Comparison of ENCODE assay signal across 8 cellular contexts in the genomic region with DNA sequence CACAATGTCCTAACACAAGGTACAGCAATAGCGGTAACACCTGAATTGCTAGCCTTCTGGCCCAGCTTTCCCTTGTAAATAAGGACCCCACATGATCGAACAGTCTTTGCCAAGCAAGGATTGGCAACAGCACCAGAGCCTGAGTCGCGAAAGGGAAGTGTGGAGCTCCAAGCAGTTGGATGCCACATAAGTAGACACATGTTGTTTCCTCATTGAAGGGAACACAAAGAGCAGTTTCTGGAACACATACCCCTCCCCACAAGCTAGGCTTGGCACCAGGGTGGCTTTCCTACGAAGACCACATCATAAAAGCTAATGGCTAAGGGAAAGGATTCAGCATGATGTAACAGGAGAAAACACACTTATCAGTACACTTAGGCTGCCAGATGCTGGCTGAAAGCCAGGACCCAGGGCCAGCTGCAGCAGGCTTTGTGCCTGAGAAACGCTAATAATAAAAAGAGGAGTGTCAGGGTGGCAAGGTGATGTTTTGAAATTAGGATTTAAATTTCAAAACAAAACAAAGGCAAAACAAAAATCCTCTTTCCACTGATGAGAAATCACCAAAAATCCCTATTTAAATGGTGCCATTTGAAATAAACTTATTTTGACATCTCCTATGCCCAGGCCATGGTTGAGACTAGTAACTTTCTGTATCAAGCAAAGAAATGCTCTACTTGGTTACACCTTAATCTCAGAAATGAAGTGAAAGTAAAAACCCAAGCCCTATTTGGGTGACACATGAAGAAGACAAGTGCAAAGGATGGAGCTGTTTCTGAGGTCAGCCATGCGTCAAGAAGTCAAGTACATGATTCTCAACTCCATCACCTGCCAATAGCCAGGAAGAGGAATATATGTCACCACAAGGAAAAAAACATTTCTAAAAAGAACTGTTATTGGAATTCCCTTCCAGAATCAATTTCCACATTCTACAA. TPM values are rescaled to one million over a fixed set of nuclear protein-coding genes. Genes with fewer than 3 reads are reported as not detected.
DNase-seq lines count a peak whose midpoint lies in the region; ATAC-seq and TF ChIP-seq lines count a peak whose summit lies in the region.

No MANE protein-coding gene starts in this region.

- TF ChIP-seq POLR2A in right lobe of liver (IDR thresholded peaks at IDR 0.05): no peak
- TF ChIP-seq POLR2A in tibial nerve (IDR thresholded peaks at IDR 0.05): no peak

- no peaks in the 10 kb centered on the region for H4K20me1 ChIP-seq in DOHH2 (ENCODE audit: control insufficient read depth, insufficient read depth, low read depth, low read length)

- H3K79me2 ChIP-seq in DOHH2 (ENCODE audit: control insufficient read depth, low read length): no peaks in the 10 kb centered on the region

- DNase-seq in HPDE6-E6E7 (ENCODE audit: extremely low spot score): peak; percentile 37
- DNase-seq in NCI-H82 (lab: John Stamatoyannopoulos, UW): peak; percentile 67
- peak in 45 of 61 donors; percentile 10 to 89 (median 48) for DNase-seq in caudate nucleus (lab: John Stamatoyannopoulos, UW)
- DNase-seq in right lobe of liver: peak; percentile 87 to 91 (median 91)
- peak; percentile 79 to 86 for DNase-seq in tibial nerve (ENCODE audit: low spot score in 2 of 2)
- no peak for DNase-seq in effector memory CD4-positive, alpha-beta T cell

- no peak for TF ChIP-seq CTCF in DOHH2 (IDR thresholded peaks at IDR 0.05; ENCODE audit: low read depth, low read length, poor library complexity, severe bottlenecking)
- TF ChIP-seq CTCF in right lobe of liver (IDR thresholded peaks at IDR 0.05): no peak
- no peak for TF ChIP-seq CTCF in tibial nerve (IDR thresholded peaks at IDR 0.05)

- H3K36me3 ChIP-seq in DOHH2 (ENCODE audit: control insufficient read depth, low read length) (peaks cover 51% of the 10 kb centered on the region), right lobe of liver (peaks cover 0 to 14% (median 3%) of the 10 kb centered on the region in 4 donors), tibial nerve (peaks cover 0 to 44% (median 0%) of the 10 kb centered on the region in 3 donors)
- peaks cover 21% of the 10 kb centered on the region for H3K36me3 ChIP-seq in effector memory CD4-positive, alpha-beta T cell (ENCODE audit: control insufficient read depth, insufficient read depth, low read length)

- H3K27ac ChIP-seq in DOHH2 (ENCODE audit: low read depth, low read length) (no peak overlapping the region), caudate nucleus (ENCODE audit: low read depth, low read length) (peak overlapping the region; percentile 85), right lobe of liver (peak overlapping the region in 2 of 3 donors; percentile 75 to 77), tibial nerve (peak overlapping the region; percentile 48 to 90 (median 76))
- no peak overlapping the region for H3K27ac ChIP-seq in effector memory CD4-positive, alpha-beta T cell (ENCODE audit: insufficient read depth, low read length, poor library complexity, severe bottlenecking)

- H3F3A ChIP-seq in DOHH2 (ENCODE audit: control insufficient read depth, insufficient read depth): peaks cover 8% of the 10 kb centered on the region; the same call in 1 of the 2 replicates

- 13% methylated on average over 7 of the region's 7 CpGs for WGBS in right lobe of liver (ENCODE audit: insufficient coverage, low coverage, low lambda C conversion rate, missing lambda C conversion rate)
- 25 to 31% methylated on average over 7 of the region's 7 CpGs for WGBS in tibial nerve, 2 donors

- peak; percentile 76 to 93 for TF ChIP-seq EP300 in tibial nerve (IDR thresholded peaks at IDR 0.05)

- peak; percentile 71 to 79 (median 74) for ATAC-seq in right lobe of liver
- no peak for ATAC-seq in GM18907 (IDR thresholded peaks at IDR 0.05; ENCODE audit: unreplicated experiment)

- H3K9me2 ChIP-seq in DOHH2 (replicated peaks; ENCODE audit: control insufficient read depth, low read length): no peaks in the 10 kb centered on the region

- H3K27me3 ChIP-seq in DOHH2 (ENCODE audit: control insufficient read depth, low read length) (no peaks in the 10 kb centered on the region), right lobe of liver (no peaks in the 10 kb centered on the region), tibial nerve (no peaks in the 10 kb centered on the region)
- no peaks in the 10 kb centered on the region for H3K27me3 ChIP-seq in effector memory CD4-positive, alpha-beta T cell (replicated peaks; ENCODE audit: control insufficient read depth, insufficient read depth, low read length, poor library complexity, severe bottlenecking)

- intact Hi-C loops in right lobe of liver (cut with DNase I): loop anchor here in 1 of 2 donors (10.0 kb wide), 1 partner anchor 174 kb away; the partner anchor contains the start of gene FAM131C

- peak overlapping the region; percentile 10; the same call in 1 of the 2 replicates for H3K4me2 ChIP-seq in DOHH2 (ENCODE audit: low read length)

- no peaks in the 10 kb centered on the region for H3K9me3 ChIP-seq in DOHH2 (ENCODE audit: control insufficient read depth, insufficient read depth, low read length)
- H3K9me3 ChIP-seq in right lobe of liver: no peaks in the 10 kb centered on the region
- no peaks in the 10 kb centered on the region for H3K9me3 ChIP-seq in tibial nerve
- H3K9me3 ChIP-seq in effector memory CD4-positive, alpha-beta T cell (ENCODE audit: control insufficient read depth, low read length): no peaks in the 10 kb centered on the region

- H3K4me1 ChIP-seq in DOHH2 (ENCODE audit: control insufficient read depth, low read length): peaks cover 18% of the 10 kb centered on the region
- H3K4me1 ChIP-seq in right lobe of liver: peaks cover 0 to 40% (median 12%) of the 10 kb centered on the region in 4 donors
- H3K4me1 ChIP-seq in tibial nerve: peaks cover 0 to 84% (median 42%) of the 10 kb centered on the region in 4 donors
- no peaks in the 10 kb centered on the region for H3K4me1 ChIP-seq in effector memory CD4-positive, alpha-beta T cell (ENCODE audit: control insufficient read depth, insufficient read depth, low read length, poor library complexity, severe bottlenecking)

- no peak overlapping the region for H3K4me3 ChIP-seq in DOHH2 (ENCODE audit: low read length)
- H3K4me3 ChIP-seq in right lobe of liver: no peak overlapping the region
- no peak overlapping the region for H3K4me3 ChIP-seq in tibial nerve
- H3K4me3 ChIP-seq in effector memory CD4-positive, alpha-beta T cell (ENCODE audit: insufficient read depth, low read depth, low read length, poor library complexity, severe bottlenecking): no peak overlapping the region

RNA-seq across cellular contexts. Expression of gene CPLANE2, which starts 11.9 kb away (rescaled TPM):
- total RNA-seq in right lobe of liver (1 to 10 TPM; 2.2 to 4.4 (median 3.1) TPM), tibial nerve (10 to 100 TPM in 2 of 4 donors, 1 to 10 TPM in 2; 3.6 to 14.4 (median 9.6) TPM)

RNA-seq across cellular contexts. Expression of gene ARHGEF19, which starts 36.4 kb away (rescaled TPM):
- 1 to 10 TPM in 4 of 6 experiments, under 1 TPM in 2; 0.31 to 2.8 (median 1.5) TPM for total RNA-seq in right lobe of liver
- total RNA-seq in tibial nerve: 10 to 100 TPM in 2 of 4 donors, 1 to 10 TPM in 2; 7.8 to 19.3 (median 11.1) TPM

Comparison
In these comparisons a context has a peak if more than half of its experiments do, and no peak if none do; other contexts are left out.
1. H3K27ac ChIP-seq: peak in caudate nucleus (single experiment), right lobe of liver (2 of 3) and tibial nerve (4 of 4); none in DOHH2 (single experiment) and effector memory CD4-positive, alpha-beta T cell (single experiment).
2. DNase-seq: peak in HPDE6-E6E7 (single experiment), NCI-H82 (single experiment), caudate nucleus (45 of 61), right lobe of liver (3 of 3) and tibial nerve (2 of 2); none in effector memory CD4-positive, alpha-beta T cell (0 of 3).